Comparison of ENCODE assay signal across 19 cellular contexts in genomic region chr12:94730846-94731245, GRCh38.
DNase-seq lines count a peak whose midpoint lies in the region; ATAC-seq and TF ChIP-seq lines count a peak whose summit lies in the region.
"Had no signal": no experiment of that assay in that cellular context is flagged by ENCODE, and none has a peak within 500 bp of the region (broad histone marks: within the 10 kb centered on the region; RNA-seq: fewer than 3 reads in every experiment).

No MANE protein-coding gene starts in this region.

- peaks cover 13% of the 10 kb centered on the region for H3K9me3 Mint-ChIP-seq in GM23338
- H3K9me3 Mint-ChIP-seq in glutamatergic neuron (ENCODE audit: unreplicated experiment), result peaks cover 10% of the 10 kb centered on the region
- H3K9me3 Mint-ChIP-seq: CD4-positive, alpha-beta T cell; HFFc6 had no signal

- peaks cover 6% of the 10 kb centered on the region; the same call in 1 of the 2 replicates for H3K4me1 ChIP-seq in GM23338 (ENCODE audit: insufficient read depth)

- ATAC-seq in GM23338 (peak; percentile 57), GM21529 (IDR thresholded peaks at IDR 0.05; ENCODE audit: unreplicated experiment) (no peak), HG02571 (IDR thresholded peaks at IDR 0.05; ENCODE audit: unreplicated experiment) (no peak)
- ATAC-seq: Panc1, Right ventricle myocardium inferior, SK-N-SH treated with all-trans-retinoic acid at 6 μM for 48 hours had no signal

- peak overlapping the region; percentile 59; the same call in 1 of the 2 replicates for H2AFZ ChIP-seq in GM23338
- H2AFZ ChIP-seq: GM23248 had no signal

- H3K4me1 Mint-ChIP-seq in GM23338 (peaks cover 14% of the 10 kb centered on the region), glutamatergic neuron (ENCODE audit: low read depth, unreplicated experiment) (peaks cover 22% of the 10 kb centered on the region)

- H3F3A ChIP-seq in GM23338 (replicated peaks; ENCODE audit: low read depth), result no peaks in the 10 kb centered on the region

- DNase-seq in GM23338 (ENCODE audit: low spot score) (no peak), NCI-H1436 treated with DMSO at 0.1 percent for 48 hours (lab: John Stamatoyannopoulos, UW) (peak; percentile 77), NCI-H69 (lab: John Stamatoyannopoulos, UW) (peak; percentile 41), glutamatergic neuron (no peak)
- DNase-seq in activated T-cell treated with anti-CD3 and anti-CD28 coated beads, Interleukin-2, amount 50 U/mL, for 48 hours, result no peak
- DNase-seq: AML-193; Calu3; CD4-positive, alpha-beta T cell; DMS79 treated with DMSO at 0.1 percent for 48 hours; GM23248; HFFc6; NCI-H1105 treated with DMSO at 0.1 percent for 48 hours; NCI-H510A treated with DMSO at 0.1 percent for 48 hours had no signal

- TF ChIP-seq CTCF in GM23338 (conservative IDR thresholded peaks at IDR 0.05; ENCODE audit: low read depth in 2 of 2), result no peak
- TF ChIP-seq CTCF in glutamatergic neuron (IDR thresholded peaks at IDR 0.05; ENCODE audit: partially characterized antibody, unreplicated experiment), result no peak

- no peak overlapping the region for H3K4me3 ChIP-seq in GM23338
- H3K4me3 ChIP-seq: GM23248 had no signal

- H3K27me3 ChIP-seq in GM23338 (ENCODE audit: insufficient read depth), result no peaks in the 10 kb centered on the region

- H3K79me2 ChIP-seq in GM23338 (replicated peaks; ENCODE audit: insufficient read depth), result no peaks in the 10 kb centered on the region

- no peak overlapping the region for H3K27ac ChIP-seq in GM23338 (ENCODE audit: low read depth)
- H3K27ac ChIP-seq: GM23248, KMS-11 had no signal

- no peaks in the 10 kb centered on the region for H3K36me3 ChIP-seq in GM23338 (ENCODE audit: insufficient read depth)

- peaks cover 12% of the 10 kb centered on the region for H3K36me3 Mint-ChIP-seq in GM23338 (ENCODE audit: low read depth)
- peaks cover 9% of the 10 kb centered on the region for H3K36me3 Mint-ChIP-seq in glutamatergic neuron (ENCODE audit: unreplicated experiment)

- H4K20me1 ChIP-seq in GM23338 (replicated peaks; ENCODE audit: insufficient read depth), result no peaks in the 10 kb centered on the region

- H3K27me3 Mint-ChIP-seq in GM23338 (ENCODE audit: insufficient read depth, low read depth, poor library complexity) (no peaks in the 10 kb centered on the region), glutamatergic neuron (ENCODE audit: unreplicated experiment) (peaks cover 4% of the 10 kb centered on the region)

- H3K4me2 ChIP-seq in GM23338, result no peak overlapping the region
- H3K4me2 ChIP-seq: KMS-11 had no signal

- H3K27ac Mint-ChIP-seq in GM23338, result no peak overlapping the region
- peak overlapping the region; percentile 88 for H3K27ac Mint-ChIP-seq in glutamatergic neuron (ENCODE audit: unreplicated experiment)
- H3K27ac Mint-ChIP-seq: CD4-positive, alpha-beta T cell; HFFc6 had no signal

- no peaks in the 10 kb centered on the region for H3K9me2 ChIP-seq in GM23338 (ENCODE audit: insufficient read depth)

- no peak overlapping the region for H3K4me3 Mint-ChIP-seq in GM23338
- H3K4me3 Mint-ChIP-seq in glutamatergic neuron (ENCODE audit: unreplicated experiment), result peak overlapping the region; percentile 10
- H3K4me3 Mint-ChIP-seq: CD4-positive, alpha-beta T cell; HFFc6 had no signal

TF ChIP-seq in GM23338, 12 proteins besides CTCF, POLR2A, EP300 and RAD21 (continues in another document):
- TF ChIP-seq STAT1 (IDR thresholded peaks at IDR 0.05; ENCODE audit: unreplicated experiment) (no peak), EZH2 (IDR thresholded peaks at IDR 0.05; ENCODE audit: low read depth, unreplicated experiment) (no peak), CREB1 (CRISPR knock-in tag; IDR thresholded peaks at IDR 0.05; ENCODE audit: low read depth) (no peak), ZNF462 (CRISPR knock-in tag; IDR thresholded peaks at IDR 0.05) (no peak), REST (IDR thresholded peaks at IDR 0.05; ENCODE audit: unreplicated experiment) (no peak), JUNB (IDR thresholded peaks at IDR 0.05; ENCODE audit: unreplicated experiment) (no peak), NANOG (IDR thresholded peaks at IDR 0.05; ENCODE audit: borderline replicate concordance) (no peak), EZH2phosphoT487 (IDR thresholded peaks at IDR 0.05; ENCODE audit: unreplicated experiment) (no peak), POLR2AphosphoS5 (IDR thresholded peaks at IDR 0.05; ENCODE audit: low read depth) (no peak), ZNF331 (CRISPR knock-in tag; IDR thresholded peaks at IDR 0.05; ENCODE audit: low read depth) (no peak)

Comparison
In these comparisons a context has a peak if more than half of its experiments do, and no peak if none do; other contexts are left out.
1. DNase-seq: peak in NCI-H1436 treated with DMSO at 0.1 percent for 48 hours (single experiment) and NCI-H69 (single experiment); none in GM23338 (single experiment), glutamatergic neuron (single experiment) and activated T-cell treated with anti-CD3 and anti-CD28 coated beads, Interleukin-2, amount 50 U/mL, for 48 hours (0 of 2).